ENCODE assay signal across 22 cellular contexts in the genomic region with DNA sequence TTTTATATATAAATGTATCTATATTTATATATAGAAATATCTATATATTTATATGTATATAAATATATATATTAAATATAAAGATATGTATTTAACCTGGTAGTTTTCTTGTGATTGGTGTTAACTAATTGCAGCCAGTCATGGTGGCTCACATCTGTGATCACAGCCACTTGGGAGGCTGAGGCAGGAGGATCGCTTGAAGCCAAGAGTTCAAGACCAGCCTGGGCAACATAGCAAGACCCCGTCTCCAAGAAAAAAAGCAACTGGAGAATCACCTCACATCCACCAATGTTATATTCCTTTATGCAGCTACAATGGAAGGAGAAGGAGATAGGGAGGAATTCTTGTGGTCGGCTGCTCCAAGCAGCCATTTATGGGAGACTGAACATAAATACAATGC.
DNase-seq lines count a peak whose midpoint lies in the region; ATAC-seq, FAIRE-seq and TF ChIP-seq lines count a peak whose summit lies in the region.
"Had no signal": no experiment of that assay in that cellular context is flagged by ENCODE, and none has a peak within 500 bp of the region (broad histone marks: within the 10 kb centered on the region; RNA-seq: fewer than 3 reads in every experiment).

No MANE protein-coding gene starts in this region.

- POLR2A ChIA-PET in K562 (lab: Yijun Ruan, JAX), result no interaction called here

- no peaks in the 10 kb centered on the region for H3K27me3 ChIP-seq in K562 (ENCODE audit: control insufficient read depth in 2 of 2, insufficient read depth in 2 of 2, low read length in 2 of 2)
- H3K27me3 ChIP-seq: BLaER1 treated with 17β-estradiol and CSF1 and Interleukin-3, amounts not matched to agents 10 nM and 100 nM had no signal

- H2AFZ ChIP-seq in K562 (ENCODE audit: low read depth, low read length), result no peak overlapping the region

- H3K36me3 ChIP-seq in K562 (ENCODE audit: control insufficient read depth, insufficient read depth, low read length), result no peaks in the 10 kb centered on the region
- H3K36me3 ChIP-seq: BLaER1 treated with 17β-estradiol and CSF1 and Interleukin-3, amounts not matched to agents 10 nM and 100 nM had no signal

- TF ChIP-seq RAD21 in K562 (CRISPR knock-in tag; conservative IDR thresholded peaks at IDR 0.05 in 1 of 2, IDR thresholded peaks at IDR 0.05 in 1 of 2), result no peak

- DNase-seq in K562 (ENCODE audit: extremely low read depth in 1 of 4, low spot score in 3 of 4), result no peak
- no peak for DNase-seq in hippocampal formation (lab: John Stamatoyannopoulos, UW)
- DNase-seq in SW480 (ENCODE audit: low spot score), result no peak
- no peak for DNase-seq in NCI-H1694 (lab: John Stamatoyannopoulos, UW)
- DNase-seq: AML-193; CD4-positive, alpha-beta memory T cell; CD4-positive, CD25-positive, alpha-beta regulatory T cell; CD8-positive, alpha-beta memory T cell; COR-L47; DMS 273 treated with DMSO at 0.1 percent for 48 hours; DMS153; DMS79; DND-41; EL; GDM1 had no signal

- TF ChIP-seq EP300 in K562 (IDR thresholded peaks at IDR 0.05; ENCODE audit: low read length), result no peak

- no peaks in the 10 kb centered on the region for H4K20me1 ChIP-seq in K562 (replicated peaks; ENCODE audit: control insufficient read depth, insufficient read depth, low read length)
- H4K20me1 ChIP-seq: BLaER1 treated with 17β-estradiol and CSF1 and Interleukin-3, amounts not matched to agents 10 nM and 100 nM had no signal

- H3K9me1 ChIP-seq in K562 (ENCODE audit: control insufficient read depth, insufficient read depth, low read length), result no peaks in the 10 kb centered on the region

- TF ChIP-seq POLR2A in K562 (conservative IDR thresholded peaks at IDR 0.05), result no peak

- no TSS peak for BruUV-seq in K562 (replicated peaks; lab: Mats Ljungman, UMichigan)

- CTCF ChIA-PET in K562 (lab: Yijun Ruan, JAX; ENCODE audit: low intra/inter-chr PET ratio), result no interaction called here

- H3K27ac ChIP-seq in 22Rv1 (peak overlapping the region; percentile 56), C4-2B (peak overlapping the region; percentile 56), K562 (ENCODE audit: extremely low read depth, low read depth, low read length) (no peak overlapping the region)
- H3K27ac ChIP-seq: A549; BLaER1 treated with 17β-estradiol and CSF1 and Interleukin-3, amounts not matched to agents 10 nM and 100 nM had no signal

- H3K9ac ChIP-seq in K562 (ENCODE audit: insufficient read depth in 1 of 2, low read depth in 2 of 2, low read length in 2 of 2), result no peak overlapping the region
- H3K9ac ChIP-seq: BLaER1 treated with 17β-estradiol and CSF1 and Interleukin-3, amounts not matched to agents 10 nM and 100 nM had no signal

- peaks cover 4 to 12% of the 10 kb centered on the region in 2 experiments; a peak in 3 of 5 replicates for H3K4me1 ChIP-seq in K562 (replicated peaks in 1 of 2; ENCODE audit: control insufficient read depth in 2 of 2, insufficient read depth in 2 of 2, low read length in 2 of 2)

- no peak overlapping the region for H3K4me3 ChIP-seq in K562
- H3K4me3 ChIP-seq: A549; BLaER1 treated with 17β-estradiol and CSF1 and Interleukin-3, amounts not matched to agents 10 nM and 100 nM; GM12878 had no signal

- no peak for FAIRE-seq in K562 (lab: Jason Lieb, UNC)
- FAIRE-seq: A549, GM12878, GM12892, GM18507 had no signal

- 64% methylated on average over 3 of the region's 3 CpGs for WGBS in K562 (ENCODE audit: insufficient coverage, low coverage, missing lambda C conversion rate)

- in situ Hi-C loops in K562 (cut with MboI), result no loop called here

- no peak for TF ChIP-seq CTCF in 22Rv1 (IDR thresholded peaks at IDR 0.05)
- TF ChIP-seq CTCF in C4-2B (conservative IDR thresholded peaks at IDR 0.05), result no peak
- no peak for TF ChIP-seq CTCF in K562 (IDR thresholded peaks at IDR 0.05 in 2 of 3, conservative IDR thresholded peaks at IDR 0.05 in 1 of 3; ENCODE audit: insufficient read depth in 2 of 3, low read depth in 1 of 3, low read length in 3 of 3)

- intact Hi-C loops in K562 (cut with micrococcal nuclease), result no loop called here

- ATAC-seq in K562, result no peak
- ATAC-seq: A549, GM12878 had no signal

- no peaks in the 10 kb centered on the region for H3K79me2 ChIP-seq in K562 (ENCODE audit: control insufficient read depth, insufficient read depth, low read length)

- no peak overlapping the region for H3K4me2 ChIP-seq in K562 (ENCODE audit: insufficient read depth, low read length)
- H3K4me2 ChIP-seq: A549; BLaER1 treated with 17β-estradiol and CSF1 and Interleukin-3, amounts not matched to agents 10 nM and 100 nM had no signal

- no peaks in the 10 kb centered on the region for H3K9me3 ChIP-seq in K562 (replicated peaks; ENCODE audit: control insufficient read depth, insufficient read depth, low read depth, low read length)
- H3K9me3 ChIP-seq: A549 had no signal

TF ChIP-seq in K562, 482 proteins besides CTCF, POLR2A, EP300 and RAD21:
- TF ChIP-seq SRSF9 (IDR thresholded peaks at IDR 0.05; ENCODE audit: borderline replicate concordance, low read depth, low read length), result no peak
- TF ChIP-seq ZNF121 (CRISPR knock-in tag; conservative IDR thresholded peaks at IDR 0.05), result peak; percentile 53
- peak; percentile 40 for TF ChIP-seq RBM25 (IDR thresholded peaks at IDR 0.05; ENCODE audit: low read depth, low read length, severe bottlenecking)
- TF ChIP-seq, protein P1, sequence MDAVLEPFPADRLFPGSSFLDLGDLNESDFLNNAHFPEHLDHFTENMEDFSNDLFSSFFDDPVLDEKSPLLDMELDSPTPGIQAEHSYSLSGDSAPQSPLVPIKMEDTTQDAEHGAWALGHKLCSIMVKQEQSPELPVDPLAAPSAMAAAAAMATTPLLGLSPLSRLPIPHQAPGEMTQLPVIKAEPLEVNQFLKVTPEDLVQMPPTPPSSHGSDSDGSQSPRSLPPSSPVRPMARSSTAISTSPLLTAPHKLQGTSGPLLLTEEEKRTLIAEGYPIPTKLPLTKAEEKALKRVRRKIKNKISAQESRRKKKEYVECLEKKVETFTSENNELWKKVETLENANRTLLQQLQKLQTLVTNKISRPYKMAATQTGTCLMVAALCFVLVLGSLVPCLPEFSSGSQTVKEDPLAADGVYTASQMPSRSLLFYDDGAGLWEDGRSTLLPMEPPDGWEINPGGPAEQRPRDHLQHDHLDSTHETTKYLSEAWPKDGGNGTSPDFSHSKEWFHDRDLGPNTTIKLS (IDR thresholded peaks at IDR 0.05; ENCODE audit: borderline replicate concordance, low read depth), result no peak
